ENCODE assay signal across 8 cellular contexts in the genomic region with DNA sequence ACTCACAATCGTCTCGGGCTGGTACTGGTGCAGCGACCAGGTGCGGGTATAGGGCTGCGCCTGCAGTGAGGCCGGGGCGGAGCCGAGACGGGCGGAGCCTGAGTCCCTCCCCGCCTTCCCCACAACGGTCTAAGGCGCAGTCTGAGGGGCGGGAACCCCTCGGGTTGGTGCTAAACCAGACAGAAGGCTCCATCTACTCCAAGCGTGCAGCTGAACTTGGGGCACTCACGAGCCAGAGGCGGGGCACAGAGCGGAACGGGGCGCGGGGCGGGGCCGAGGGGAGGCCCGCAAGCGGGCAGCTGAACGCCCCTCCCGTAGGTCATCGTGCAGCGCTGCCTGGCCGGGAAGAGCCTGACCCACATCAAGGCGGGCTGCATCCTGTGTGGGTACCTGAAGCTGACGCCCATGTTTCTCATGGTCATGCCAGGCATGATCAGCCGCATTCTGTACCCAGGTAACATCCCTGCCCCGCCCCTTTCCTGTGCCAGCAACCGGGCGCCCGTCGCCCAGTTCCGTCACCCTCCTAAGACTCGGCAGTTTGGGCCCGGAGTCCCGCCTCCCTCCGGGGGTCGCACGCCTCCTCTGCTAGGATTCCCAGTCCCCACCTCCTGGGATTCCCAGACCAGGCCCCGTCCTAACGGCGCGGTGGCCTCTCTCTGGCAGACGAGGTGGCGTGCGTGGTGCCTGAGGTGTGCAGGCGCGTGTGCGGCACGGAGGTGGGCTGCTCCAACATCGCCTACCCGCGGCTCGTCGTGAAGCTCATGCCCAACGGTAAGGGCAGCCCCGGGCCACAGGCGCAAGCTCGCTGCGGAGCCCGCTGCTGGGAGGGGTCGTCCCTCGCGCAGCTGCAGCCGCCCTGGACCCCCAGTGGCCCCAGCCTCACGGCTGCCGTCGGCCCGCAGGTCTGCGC. TPM values are rescaled to one million over a fixed set of nuclear protein-coding genes. Genes with fewer than 3 reads are reported as not detected.
DNase-seq lines count a peak whose midpoint lies in the region; ATAC-seq and TF ChIP-seq lines count a peak whose summit lies in the region.

No MANE protein-coding gene starts in this region.

- no TSS peak for BruUV-seq in PC-9 (replicated peaks; lab: Mats Ljungman, UMichigan)

- in situ Hi-C loops in GM18951 (cut with MboI; ENCODE audit: low sequenced_read_pairs, unreplicated experiment), result no loop called here

- no peaks in the 10 kb centered on the region for H4K20me1 ChIP-seq in PC-9 (ENCODE audit: insufficient read depth)

- no peaks in the 10 kb centered on the region for H3K79me2 ChIP-seq in PC-9 (ENCODE audit: low read depth)

- intact Hi-C loops in PC-9 (cut with micrococcal nuclease; ENCODE audit: unreplicated experiment) (loop anchor here (1.0 kb wide), 1 partner anchor 10 kb away; no protein-coding TSS in a partner anchor), head of caudate nucleus (cut with DNase I) (no loop called here), prostate gland (cut with DNase I) (no loop called here)

- 0 out of 2 replicates have a peak, but pooled peaks cover 8% of the 10 kb centered on the region for H3K4me1 ChIP-seq in PC-9 (replicated peaks; ENCODE audit: insufficient read depth)
- H3K4me1 ChIP-seq in prostate gland (replicated peaks), result no peaks in the 10 kb centered on the region

- DNase-seq in AG20443 (ENCODE audit: low spot score) (peak; percentile 73), PC-9 (peak in 1 of 2 experiments; percentile 82), activated gamma-delta T cell (lab: John Stamatoyannopoulos, UW) (peak; percentile 49), head of caudate nucleus (peak in 30 of 42 donors; percentile 16 to 61 (median 40)), prostate gland (ENCODE audit: low spot score) (peak; percentile 39), SKM-1 (lab: John Stamatoyannopoulos, UW; ENCODE audit: unreplicated experiment) (no peak)

- no peaks in the 10 kb centered on the region; the same call in 1 of the 2 replicates for H3F3A ChIP-seq in PC-9 (ENCODE audit: insufficient read depth, low read depth)

- H3K4me3 ChIP-seq in PC-9, result peak overlapping the region; percentile 53; the same call in 1 of the 2 replicates
- peak overlapping the region; percentile 34 to 36 for H3K4me3 ChIP-seq in prostate gland

- TF ChIP-seq CTCF in PC-9 (conservative IDR thresholded peaks at IDR 0.05) (no peak), prostate gland (IDR thresholded peaks at IDR 0.05) (no peak)

- H3K9me3 ChIP-seq in PC-9 (ENCODE audit: insufficient read depth, low read depth) (no peaks in the 10 kb centered on the region), prostate gland (no peaks in the 10 kb centered on the region)

- ATAC-seq in HG03354 (IDR thresholded peaks at IDR 0.05; ENCODE audit: poor library complexity, severe bottlenecking, unreplicated experiment), result peak; percentile 95

- H3K4me2 ChIP-seq in PC-9, result peak overlapping the region; percentile 79

- no peaks in the 10 kb centered on the region for H3K9me2 ChIP-seq in PC-9 (ENCODE audit: insufficient read depth)

- CTCF ChIA-PET in PC-9 (lab: Charles Lee), result no interaction called here

- H3K36me3 ChIP-seq in PC-9 (ENCODE audit: low read depth) (no peaks in the 10 kb centered on the region), prostate gland (peaks cover 0 to 11% of the 10 kb centered on the region in 2 donors)

- TF ChIP-seq POLR2A in GM18951 (IDR thresholded peaks at IDR 0.05; ENCODE audit: extremely low read depth, insufficient read depth, insufficient read length) (peak; percentile 19), prostate gland (IDR thresholded peaks at IDR 0.05) (no peak)

- 4% methylated on average over 69 of the region's 77 CpGs for WGBS in prostate gland

- no peaks in the 10 kb centered on the region for H3K27me3 ChIP-seq in PC-9 (ENCODE audit: insufficient read depth, low read depth)
- H3K27me3 ChIP-seq in prostate gland (replicated peaks; ENCODE audit: insufficient read depth), result no peaks in the 10 kb centered on the region

- POLR2A ChIA-PET in PC-9 (lab: Charles Lee; ENCODE audit: unreplicated experiment), result no interaction called here

- H3K27ac ChIP-seq in PC-9 (no peak overlapping the region), prostate gland (no peak overlapping the region)

- H2AFZ ChIP-seq in PC-9, result peak overlapping the region; percentile 37; the same call in 1 of the 2 replicates

RNA-seq across cellular contexts. Expression of a gene that starts 5.1 kb away (rescaled TPM):
- total RNA-seq in PC-9 (2021) (0.13 and 0.60 TPM in 2 replicates), prostate gland (under 1 TPM; 0.55 to 0.62 TPM)

RNA-seq across cellular contexts. Expression of a gene that starts 16.0 kb away (rescaled TPM):
- 9.0 and 15.3 TPM in 2 replicates for total RNA-seq in PC-9 (2021)
- 100 to 1,000 TPM in 1 of 2 donors, 10 to 100 TPM in 1; 62.0 to 115 TPM for total RNA-seq in prostate gland

RNA-seq across cellular contexts. Expression of a gene that starts 20.2 kb away (rescaled TPM):
- total RNA-seq in PC-9 (2021) (86.7 and 94.7 TPM in 2 replicates), prostate gland (100 to 1,000 TPM; 142 to 153 TPM)

RNA-seq across cellular contexts. Expression of a gene that starts 28.7 kb away (rescaled TPM):
- 18.6 and 21.4 TPM in 2 replicates for total RNA-seq in PC-9 (2021)
- total RNA-seq in prostate gland, result 10 to 100 TPM; 10.0 to 20.3 TPM

RNA-seq across cellular contexts. Expression of a gene that starts 39.7 kb away (rescaled TPM):
- total RNA-seq in PC-9 (2021), result not detected in 2 replicates
- total RNA-seq in prostate gland, result not detected
